Comparison of ENCODE assay signal across 20 cellular contexts in the genomic region with DNA sequence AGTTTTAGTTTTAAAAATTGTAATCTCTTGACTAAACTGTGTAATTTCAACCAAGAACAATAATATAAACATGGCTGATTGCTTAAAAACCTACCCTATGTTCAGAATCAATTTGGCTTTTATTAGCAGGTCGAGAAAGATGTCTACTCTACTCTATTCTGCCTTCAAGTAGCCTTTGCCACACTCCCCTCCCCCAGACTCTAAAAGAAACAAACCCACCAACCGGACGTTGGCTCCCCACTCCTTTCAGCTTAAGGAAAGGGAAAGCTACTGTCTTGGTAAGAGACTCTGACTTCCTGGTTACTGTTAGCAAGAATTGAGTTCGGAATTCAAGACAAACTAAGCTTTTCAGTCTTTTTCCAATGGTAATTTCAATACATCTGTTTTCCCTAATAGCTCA.
DNase-seq lines count a peak whose midpoint lies in the region; ATAC-seq lines count a peak whose summit lies in the region.
"Had no signal": no experiment of that assay in that cellular context is flagged by ENCODE, and none has a peak within 500 bp of the region (broad histone marks: within the 10 kb centered on the region; RNA-seq: fewer than 3 reads in every experiment).

No MANE protein-coding gene starts in this region.

- H3K9me3 Mint-ChIP-seq in activated naive CD4-positive, alpha-beta T cell treated with anti-CD3 and anti-CD28 coated beads, Interleukin-2, amount 50 U/mL, for 24 hours = no peaks in the 10 kb centered on the region
- no peaks in the 10 kb centered on the region for H3K9me3 Mint-ChIP-seq in activated naive CD4-positive, alpha-beta T cell treated with anti-CD3 and anti-CD28 coated beads, Interleukin-2, amount 10 ng/mL, durations not matched to agents 7 days and 5 days
- no peaks in the 10 kb centered on the region for H3K9me3 Mint-ChIP-seq in activated naive CD8-positive, alpha-beta T cell (ENCODE audit: low read depth)
- no peaks in the 10 kb centered on the region for H3K9me3 Mint-ChIP-seq in stimulated activated effector memory CD8-positive, alpha-beta T cell treated with anti-CD3 and anti-CD28 coated beads, Interleukin-12 subunit alpha, Interleukin-12 subunit beta, amount 100 ng/mL, for 72 hours
- H3K9me3 Mint-ChIP-seq: CD4-positive, CD25-positive, alpha-beta regulatory T cell; IgD-negative memory B cell had no signal

- CTCF ChIA-PET in activated naive CD4-positive, alpha-beta T cell treated with anti-CD3 and anti-CD28 coated beads, Interleukin-2, amount 10 ng/mL, durations not matched to agents 7 days and 5 days (lab: Charles Lee) = interaction anchor here (0.5 to 1.2 kb wide), 2 partner anchors 14 to 87 kb away, joined by 3 read pairs; no protein-coding TSS in a partner anchor

- no peak overlapping the region for H3K4me3 Mint-ChIP-seq in activated naive CD4-positive, alpha-beta T cell treated with anti-CD3 and anti-CD28 coated beads, Interleukin-2, amount 50 U/mL, for 24 hours
- H3K4me3 Mint-ChIP-seq in activated naive CD4-positive, alpha-beta T cell treated with anti-CD3 and anti-CD28 coated beads, Interleukin-2, amount 10 ng/mL, durations not matched to agents 7 days and 5 days = no peak overlapping the region
- H3K4me3 Mint-ChIP-seq in activated naive CD8-positive, alpha-beta T cell = no peak overlapping the region
- H3K4me3 Mint-ChIP-seq in stimulated activated effector memory CD8-positive, alpha-beta T cell treated with anti-CD3 and anti-CD28 coated beads, Interleukin-12 subunit alpha, Interleukin-12 subunit beta, amount 100 ng/mL, for 72 hours = no peak overlapping the region
- H3K4me3 Mint-ChIP-seq: activated CD8-positive, alpha-beta T cell treated with anti-CD3 and anti-CD28 coated beads, Interleukin-2, amount 10 ng/mL, durations not matched to agents 7 days and 5 days; CD4-positive, CD25-positive, alpha-beta regulatory T cell had no signal

- ATAC-seq in stimulated activated effector memory CD8-positive, alpha-beta T cell treated with anti-CD3 and anti-CD28 coated beads, Interleukin-12 subunit alpha, Interleukin-12 subunit beta, amount 100 ng/mL, for 72 hours = no peak
- no peak for ATAC-seq in GM19351 (IDR thresholded peaks at IDR 0.05; ENCODE audit: unreplicated experiment)
- ATAC-seq in GM18867 (IDR thresholded peaks at IDR 0.05; ENCODE audit: unreplicated experiment) = no peak
- ATAC-seq: activated CD4-positive, CD25-positive, alpha-beta regulatory T cell treated with anti-CD3 and anti-CD28 coated beads, Interleukin-2, amount 50 U/mL, for 24 hours; activated CD8-positive, alpha-beta T cell treated with anti-CD3 and anti-CD28 coated beads, Interleukin-2, amount 10 ng/mL, durations not matched to agents 7 days and 5 days; left cardiac atrium had no signal

- peak overlapping the region; percentile 86 for H3K27ac Mint-ChIP-seq in activated naive CD4-positive, alpha-beta T cell treated with anti-CD3 and anti-CD28 coated beads, Interleukin-2, amount 50 U/mL, for 24 hours
- no peak overlapping the region for H3K27ac Mint-ChIP-seq in activated naive CD4-positive, alpha-beta T cell treated with anti-CD3 and anti-CD28 coated beads, Interleukin-2, amount 10 ng/mL, durations not matched to agents 7 days and 5 days
- H3K27ac Mint-ChIP-seq in activated naive CD8-positive, alpha-beta T cell = peak overlapping the region; percentile 68
- peak overlapping the region; percentile 60 for H3K27ac Mint-ChIP-seq in stimulated activated effector memory CD8-positive, alpha-beta T cell treated with anti-CD3 and anti-CD28 coated beads, Interleukin-12 subunit alpha, Interleukin-12 subunit beta, amount 100 ng/mL, for 72 hours
- H3K27ac Mint-ChIP-seq: activated CD8-positive, alpha-beta T cell treated with anti-CD3 and anti-CD28 coated beads, Interleukin-2, amount 10 ng/mL, durations not matched to agents 7 days and 5 days had no signal

- no peaks in the 10 kb centered on the region for H3K36me3 Mint-ChIP-seq in activated naive CD4-positive, alpha-beta T cell treated with anti-CD3 and anti-CD28 coated beads, Interleukin-2, amount 50 U/mL, for 24 hours
- H3K36me3 Mint-ChIP-seq in activated naive CD4-positive, alpha-beta T cell treated with anti-CD3 and anti-CD28 coated beads, Interleukin-2, amount 10 ng/mL, durations not matched to agents 7 days and 5 days = peaks cover 4% of the 10 kb centered on the region
- peaks cover 2% of the 10 kb centered on the region for H3K36me3 Mint-ChIP-seq in activated naive CD8-positive, alpha-beta T cell
- peaks cover 37% of the 10 kb centered on the region for H3K36me3 Mint-ChIP-seq in stimulated activated effector memory CD8-positive, alpha-beta T cell treated with anti-CD3 and anti-CD28 coated beads, Interleukin-12 subunit alpha, Interleukin-12 subunit beta, amount 100 ng/mL, for 72 hours
- H3K36me3 Mint-ChIP-seq: CD4-positive, CD25-positive, alpha-beta regulatory T cell; IgD-negative memory B cell had no signal

- DNase-seq in activated naive CD4-positive, alpha-beta T cell treated with anti-CD3 and anti-CD28 coated beads, Interleukin-2, amount 10 ng/mL, durations not matched to agents 7 days and 5 days = no peak
- DNase-seq in iPS-NIHi7 (ENCODE audit: extremely low spot score) (peak; percentile 40), kidney tubule cell (ENCODE audit: low spot score) (no peak)
- DNase-seq in stimulated activated effector memory CD8-positive, alpha-beta T cell treated with anti-CD3 and anti-CD28 coated beads, Interleukin-12 subunit alpha, Interleukin-12 subunit beta, amount 100 ng/mL, for 72 hours (ENCODE audit: low spot score in 2 of 2) = no peak
- DNase-seq: activated CD8-positive, alpha-beta T cell treated with anti-CD3 and anti-CD28 coated beads, Interleukin-2, amount 10 ng/mL, durations not matched to agents 7 days and 5 days; amniotic stem cell; CD4-positive, CD25-positive, alpha-beta regulatory T cell; left cardiac atrium; mammary epithelial cell; NCI-H1105; NCI-H1930; NCI-H526; SJCRH30; transverse colon had no signal

- no peaks in the 10 kb centered on the region for H3K27me3 Mint-ChIP-seq in activated naive CD4-positive, alpha-beta T cell treated with anti-CD3 and anti-CD28 coated beads, Interleukin-2, amount 50 U/mL, for 24 hours
- no peaks in the 10 kb centered on the region for H3K27me3 Mint-ChIP-seq in activated naive CD4-positive, alpha-beta T cell treated with anti-CD3 and anti-CD28 coated beads, Interleukin-2, amount 10 ng/mL, durations not matched to agents 7 days and 5 days
- no peaks in the 10 kb centered on the region for H3K27me3 Mint-ChIP-seq in activated naive CD8-positive, alpha-beta T cell
- H3K27me3 Mint-ChIP-seq: CD4-positive, CD25-positive, alpha-beta regulatory T cell; IgD-negative memory B cell had no signal

- H3K4me1 Mint-ChIP-seq in activated naive CD4-positive, alpha-beta T cell treated with anti-CD3 and anti-CD28 coated beads, Interleukin-2, amount 50 U/mL, for 24 hours = peaks cover 45% of the 10 kb centered on the region
- H3K4me1 Mint-ChIP-seq in activated naive CD4-positive, alpha-beta T cell treated with anti-CD3 and anti-CD28 coated beads, Interleukin-2, amount 10 ng/mL, durations not matched to agents 7 days and 5 days = peaks cover 4% of the 10 kb centered on the region
- H3K4me1 Mint-ChIP-seq in activated naive CD8-positive, alpha-beta T cell (ENCODE audit: low read depth) = peaks cover 50% of the 10 kb centered on the region
- peaks cover 34% of the 10 kb centered on the region for H3K4me1 Mint-ChIP-seq in stimulated activated effector memory CD8-positive, alpha-beta T cell treated with anti-CD3 and anti-CD28 coated beads, Interleukin-12 subunit alpha, Interleukin-12 subunit beta, amount 100 ng/mL, for 72 hours
